Comparison of ENCODE assay signal across 1 cellular context in genomic region chr18:6412933-6413472, GRCh38.
TF ChIP-seq lines count a peak whose summit lies in the region.

No MANE protein-coding gene starts in this region.

TF ChIP-seq in GM23338, 12 proteins besides CTCF, POLR2A, EP300 and RAD21 (continued from another document):
- TF ChIP-seq ETS1 (IDR thresholded peaks at IDR 0.05): no peak
- TF ChIP-seq EZH2phosphoT487 (IDR thresholded peaks at IDR 0.05; ENCODE audit: unreplicated experiment): no peak
TF ChIP-seq in GM23338: peak in this region for 0.
